In the genomic region with DNA sequence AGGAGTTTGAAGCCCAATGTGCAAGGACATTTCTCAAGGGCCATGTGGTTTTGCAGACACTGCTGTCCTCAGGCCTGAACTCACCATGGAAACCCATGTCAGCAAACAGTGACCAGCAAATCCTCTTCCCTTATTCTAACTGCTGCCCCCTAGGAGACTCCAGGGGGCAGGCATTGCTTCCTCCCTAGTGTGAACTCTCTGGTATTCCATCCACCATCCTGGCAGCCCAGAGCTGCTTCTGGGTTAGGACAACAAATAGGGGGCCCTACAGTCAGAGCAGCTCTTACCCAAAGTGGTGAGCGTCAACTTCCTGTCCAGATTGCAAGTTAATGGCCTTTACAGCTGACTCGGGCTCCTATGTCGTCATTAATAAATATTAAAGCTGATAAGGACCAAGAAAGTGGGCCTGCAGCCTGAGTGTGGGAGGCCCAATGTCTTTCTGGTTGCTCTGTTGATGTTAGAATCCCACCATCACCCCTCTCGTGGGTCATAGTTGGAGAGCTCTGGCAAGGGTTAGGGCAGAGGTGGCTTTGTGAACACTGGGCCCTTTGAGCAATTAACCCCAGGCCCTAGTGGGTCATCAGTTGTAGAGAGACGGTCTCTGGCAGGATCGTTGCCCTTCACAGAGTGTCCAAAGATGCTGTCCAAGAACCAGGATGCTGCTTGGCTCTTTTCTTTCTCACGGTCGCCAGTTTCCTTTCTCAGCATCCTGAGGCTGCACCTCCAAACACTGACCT, we compare ENCODE assay signal across 21 cellular contexts. TPM values are rescaled to one million over a fixed set of nuclear protein-coding genes. Genes with fewer than 3 reads are reported as not detected.
DNase-seq lines count a peak whose midpoint lies in the region; ATAC-seq and TF ChIP-seq lines count a peak whose summit lies in the region.
"Had no signal": no experiment of that assay in that cellular context is flagged by ENCODE, and none has a peak within 500 bp of the region (broad histone marks: within the 10 kb centered on the region; RNA-seq: fewer than 3 reads in every experiment).

No MANE protein-coding gene starts in this region.

- H3K27ac ChIP-seq in IMR-90 (ENCODE audit: insufficient read depth, low read length): no peak overlapping the region
- no peak overlapping the region for H3K27ac ChIP-seq in endodermal cell (ENCODE audit: low read depth, low read length)
- no peak overlapping the region for H3K27ac ChIP-seq in left lung
- no peak overlapping the region for H3K27ac ChIP-seq in spleen
- H3K27ac ChIP-seq: C4-2B had no signal

- TF ChIP-seq CTCF in IMR-90 (conservative IDR thresholded peaks at IDR 0.05; ENCODE audit: low read depth, low read length) (peak; percentile 26; the same call in 1 of the 2 replicates), endodermal cell (conservative IDR thresholded peaks at IDR 0.05) (peak; percentile 63), left lung (IDR thresholded peaks at IDR 0.05) (no peak), GM10266 (IDR thresholded peaks at IDR 0.05; ENCODE audit: control insufficient read depth, insufficient read depth, low read depth, missing control alignments) (no peak), spleen (IDR thresholded peaks at IDR 0.05 in 8 of 11, conservative IDR thresholded peaks at IDR 0.05 in 3 of 11) (no peak)

- no peak overlapping the region for H2AK9ac ChIP-seq in IMR-90 (replicated peaks; ENCODE audit: low read depth, low read length, poor library complexity)

- no peaks in the 10 kb centered on the region for H3K9me3 ChIP-seq in IMR-90 (ENCODE audit: control insufficient read depth, insufficient read depth, low read length)
- H3K9me3 ChIP-seq in endodermal cell (ENCODE audit: control insufficient read depth, low read length): no peaks in the 10 kb centered on the region
- H3K9me3 ChIP-seq in left lung: no peaks in the 10 kb centered on the region
- no peaks in the 10 kb centered on the region for H3K9me3 ChIP-seq in spleen

- H3K4ac ChIP-seq in IMR-90 (ENCODE audit: low read depth, low read length): no peak overlapping the region

- in situ Hi-C loops in IMR-90 (cut with MboI; ENCODE audit: low sequenced_read_pairs) (no loop called here), ACHN (cut with HindIII; ENCODE audit: low pct_ligation_motif_present, low pct_unique_long_range_greater_than_20kb, low sequenced_read_pairs) (no loop called here)

- dilution Hi-C loops in IMR-90 (cut with HindIII; ENCODE audit: low sequenced_read_pairs, unreplicated experiment): no loop called here

- H2BK20ac ChIP-seq in IMR-90 (ENCODE audit: low read depth, low read length): no peak overlapping the region

- H4K5ac ChIP-seq in IMR-90 (ENCODE audit: low read depth, low read length): no peak overlapping the region

- H2BK15ac ChIP-seq in IMR-90 (ENCODE audit: low read depth, low read length): no peak overlapping the region

- TF ChIP-seq POLR2A in IMR-90 (IDR thresholded peaks at IDR 0.05; ENCODE audit: low read depth, low read length): no peak
- no peak for TF ChIP-seq POLR2A in spleen (IDR thresholded peaks at IDR 0.05)

- no CpG with 5 or more reads among the region's 8 CpGs for WGBS in IMR-90 (ENCODE audit: extremely low coverage in 2 of 2, insufficient read length in 1 of 2), 2 experiments
- WGBS in endodermal cell (ENCODE audit: insufficient coverage in 1 of 2, insufficient read length in 1 of 2), 2 experiments: 93 to 100% methylated on average over 7 to 8 of the region's 8 CpGs
- 68 to 82% (median 75%) methylated on average over 6 to 8 of the region's 8 CpGs for WGBS in spleen, 5 donors

- H3K27me3 Mint-ChIP-seq in endodermal cell (ENCODE audit: insufficient read depth): peaks cover 2% of the 10 kb centered on the region

- POLR2A ChIA-PET in IMR-90 (lab: Charles Lee; ENCODE audit: unreplicated experiment): no interaction called here

- DNase-seq in AML-193 (lab: John Stamatoyannopoulos, UW) (peak; percentile 47 to 56), IMR-90 (peak; percentile 25), endodermal cell (peak; percentile 77), left lung (no peak), GM10266 (ENCODE audit: extremely low spot score) (no peak), ACHN (no peak), spleen (no peak)
- DNase-seq: activated naive CD4-positive, alpha-beta T cell treated with anti-CD3 and anti-CD28 coated beads, Interleukin-2, amount 10 ng/mL, durations not matched to agents 7 days and 5 days; caudate nucleus; EL; immature natural killer cell; naive thymus-derived CD4-positive, alpha-beta T cell; NCI-H1694; NCI-H510A treated with DMSO at 0.1 percent for 48 hours; retina; stimulated activated CD4-positive, alpha-beta T cell treated with anti-CD3 and anti-CD28 coated beads, Interleukin-4, amount 100 ng/mL, for 24 hours; stimulated activated naive CD4-positive, alpha-beta T cell treated with Interleukin-2 at 50 U/mL for 16 hours; T-helper 9 cell had no signal

- no peak overlapping the region for H2AK5ac ChIP-seq in IMR-90 (ENCODE audit: low read depth, low read length)

- H3K9me1 ChIP-seq in IMR-90 (ENCODE audit: insufficient read depth, low read length): no peaks in the 10 kb centered on the region

- peak overlapping the region; percentile 3 for H2AFZ ChIP-seq in IMR-90 (replicated peaks; ENCODE audit: low read length, poor library complexity)

- no peak overlapping the region for H2BK5ac ChIP-seq in IMR-90 (ENCODE audit: low read depth, low read length, poor library complexity, severe bottlenecking)

- no peak overlapping the region for H3K4me3 ChIP-seq in IMR-90 (ENCODE audit: insufficient read depth, low read depth, low read length)
- no peak overlapping the region for H3K4me3 ChIP-seq in endodermal cell (ENCODE audit: low read length)
- no peak overlapping the region for H3K4me3 ChIP-seq in left lung
- no peak overlapping the region for H3K4me3 ChIP-seq in spleen

- H3K23ac ChIP-seq in IMR-90 (ENCODE audit: low read depth, low read length): no peak overlapping the region

- no peak overlapping the region for H3K14ac ChIP-seq in IMR-90 (replicated peaks; ENCODE audit: low read depth, low read length)

- ATAC-seq in IMR-90 (ENCODE audit: low read depth): peak; percentile 36
- peak; percentile 16 for ATAC-seq in left lung
- no peak for ATAC-seq in GM21360 (IDR thresholded peaks at IDR 0.05; ENCODE audit: unreplicated experiment)
- ATAC-seq: naive thymus-derived CD4-positive, alpha-beta T cell had no signal

- no peak overlapping the region for H3K4me2 ChIP-seq in IMR-90 (ENCODE audit: low read depth, low read length)

- peaks cover 11% of the 10 kb centered on the region for H3K36me3 Mint-ChIP-seq in endodermal cell (ENCODE audit: low read depth)

- H4K20me1 ChIP-seq in IMR-90 (ENCODE audit: insufficient read depth, low read length): no peaks in the 10 kb centered on the region

- peak overlapping the region; percentile 66 for H3K27ac Mint-ChIP-seq in endodermal cell
- H3K27ac Mint-ChIP-seq: activated naive CD4-positive, alpha-beta T cell treated with anti-CD3 and anti-CD28 coated beads, Interleukin-2, amount 10 ng/mL, durations not matched to agents 7 days and 5 days; immature natural killer cell had no signal

- no peak overlapping the region for H3K56ac ChIP-seq in IMR-90 (ENCODE audit: extremely low read depth, insufficient read depth, low read length)

- H3K36me3 ChIP-seq in IMR-90 (ENCODE audit: control insufficient read depth, insufficient read depth, low read length) (peaks cover 4% of the 10 kb centered on the region; the same call in 1 of the 2 replicates), endodermal cell (ENCODE audit: control insufficient read depth, insufficient read depth, low read length) (peaks cover 4% of the 10 kb centered on the region), left lung (peaks cover 0 to 45% of the 10 kb centered on the region in 2 donors), spleen (peaks cover 0 to 54% (median 12%) of the 10 kb centered on the region in 6 donors)

- H3K4me3 Mint-ChIP-seq in endodermal cell: no peak overlapping the region
- H3K4me3 Mint-ChIP-seq: activated naive CD4-positive, alpha-beta T cell treated with anti-CD3 and anti-CD28 coated beads, Interleukin-2, amount 10 ng/mL, durations not matched to agents 7 days and 5 days; immature natural killer cell; naive thymus-derived CD4-positive, alpha-beta T cell had no signal

- H3K4me1 Mint-ChIP-seq in endodermal cell: peaks cover 5% of the 10 kb centered on the region
- H3K4me1 Mint-ChIP-seq: activated naive CD4-positive, alpha-beta T cell treated with anti-CD3 and anti-CD28 coated beads, Interleukin-2, amount 10 ng/mL, durations not matched to agents 7 days and 5 days; immature natural killer cell had no signal

- H3K9me3 Mint-ChIP-seq in endodermal cell: no peaks in the 10 kb centered on the region
- H3K9me3 Mint-ChIP-seq: immature natural killer cell had no signal

- H4K91ac ChIP-seq in IMR-90 (ENCODE audit: insufficient read depth, low read depth, low read length): no peak overlapping the region

- no peaks in the 10 kb centered on the region for H3K4me1 ChIP-seq in IMR-90 (ENCODE audit: control insufficient read depth, insufficient read depth, low read length)
- no peaks in the 10 kb centered on the region for H3K4me1 ChIP-seq in endodermal cell (ENCODE audit: control insufficient read depth, insufficient read depth, low read length)
- H3K4me1 ChIP-seq in left lung: peaks cover 0 to 7% of the 10 kb centered on the region in 2 donors
- peaks cover 0 to 4% (median 0%) of the 10 kb centered on the region in 6 donors for H3K4me1 ChIP-seq in spleen

- BruUV-seq in IMR-90 (replicated peaks; lab: Mats Ljungman, UMichigan): no TSS peak

- no peak overlapping the region for H4K8ac ChIP-seq in IMR-90 (ENCODE audit: low read depth in 2 of 2, low read length in 2 of 2)

- CTCF ChIA-PET in IMR-90 (lab: Yijun Ruan, JAX): no interaction called here

- no peaks in the 10 kb centered on the region for H3K79me1 ChIP-seq in IMR-90 (ENCODE audit: low read depth in 1 of 2, low read length in 2 of 2)

- no peaks in the 10 kb centered on the region for H3K27me3 ChIP-seq in IMR-90 (ENCODE audit: control insufficient read depth, insufficient read depth, low read length)
- H3K27me3 ChIP-seq in endodermal cell (ENCODE audit: control insufficient read depth, insufficient read depth, low read length, poor library complexity, severe bottlenecking): no peaks in the 10 kb centered on the region
- H3K27me3 ChIP-seq in left lung: no peaks in the 10 kb centered on the region
- H3K27me3 ChIP-seq in spleen (replicated peaks in 1 of 7): no peaks in the 10 kb centered on the region

- H2BK120ac ChIP-seq in IMR-90 (ENCODE audit: low read depth, low read length): no peak overlapping the region

- intact Hi-C loops in IMR-90 (cut with micrococcal nuclease): loop anchor here (10.0 kb wide), 1 partner anchor 271 kb away; a partner anchor contains a TSS
- intact Hi-C loops in left lung (cut with DNase I): loop anchor here in 1 of 2 donors (10.0 kb wide), 1 partner anchor 381 kb away; no protein-coding TSS in a partner anchor
- intact Hi-C loops in spleen (cut with DNase I; ENCODE audit: low total_unique reads): loop anchor here (2.0 kb wide), 1 partner anchor 383 kb away; no protein-coding TSS in a partner anchor

- no peak for TF ChIP-seq RAD21 in IMR-90 (IDR thresholded peaks at IDR 0.05; ENCODE audit: low read length)

- no peak overlapping the region for H3K18ac ChIP-seq in IMR-90 (ENCODE audit: low read depth, low read length)

- no peak overlapping the region for H3K9ac ChIP-seq in IMR-90 (ENCODE audit: low read depth, low read length)
- H3K9ac ChIP-seq in endodermal cell (ENCODE audit: extremely low read depth, low read length, poor library complexity, severe bottlenecking): no peak overlapping the region

RNA-seq across cellular contexts. Expression of a gene that starts 41.5 kb away (rescaled TPM):
- total RNA-seq in IMR-90 (2012; rRNA removed): under 0.01 TPM in 1 of 2 replicates, not detected in the other
- polyA plus RNA-seq in IMR-90 (2012; rRNA removed): 0.03 and 0.10 TPM in 2 replicates
- polyA plus RNA-seq in IMR-90 (2012; cell fraction: cytosol; rRNA removed): 0.01 TPM in 1 of 2 replicates, not detected in the other
- polyA plus RNA-seq in IMR-90 (2012; cell fraction: nucleus; rRNA removed; ENCODE audit: low replicate concordance): 0.07 and 0.09 TPM in 2 replicates
- not detected for total RNA-seq in endodermal cell
- not detected for polyA plus RNA-seq in endodermal cell (2013, experiment 1 of 2)
- polyA plus RNA-seq in endodermal cell (2013, experiment 2 of 2): not detected
- not detected for total RNA-seq in left lung
- not detected for total RNA-seq in spleen
- not detected for polyA plus RNA-seq in spleen
- total RNA-seq: H4; naive thymus-derived CD4-positive, alpha-beta T cell had no signal

RNA-seq across cellular contexts. Expression of a gene that starts 54.2 kb away (rescaled TPM):
- total RNA-seq in IMR-90 (2012; rRNA removed) (10.3 and 13.1 TPM in 2 replicates), endodermal cell (10 to 100 TPM; 12.1 to 16.9 TPM), left lung (10 to 100 TPM; 14.2 to 18.4 TPM), spleen (10 to 100 TPM in 6 of 7 donors, 1 to 10 TPM in 1; 9.5 to 15.8 (median 14.3) TPM)
- polyA plus RNA-seq in IMR-90 (2012; rRNA removed) (23.7 and 24.7 TPM in 2 replicates), spleen (10 to 100 TPM; 28.8 to 32.4 (median 30.8) TPM)
- polyA plus RNA-seq in IMR-90 (2012; cell fraction: cytosol; rRNA removed): 25.2 and 26.0 TPM in 2 replicates
- polyA plus RNA-seq in IMR-90 (2012; cell fraction: nucleus; rRNA removed; ENCODE audit: low replicate concordance): 23.8 and 28.1 TPM in 2 replicates
- polyA plus RNA-seq in endodermal cell (2013, experiment 1 of 2): 18.1 TPM
- polyA plus RNA-seq in endodermal cell (2013, experiment 2 of 2): 16.3 TPM

Comparison
In these comparisons a context has a peak if more than half of its experiments do, and no peak if none do; other contexts are left out.
1. DNase-seq: peak in AML-193 (2 of 2), IMR-90 (single experiment) and endodermal cell (single experiment); none in left lung (0 of 2), GM10266 (single experiment), ACHN (single experiment) and spleen (single experiment).
2. CTCF ChIP-seq: peak in IMR-90 (single experiment) and endodermal cell (single experiment); none in left lung (0 of 2), GM10266 (single experiment) and spleen (0 of 11).